ENCODE assay signal across 16 cellular contexts in genomic region chr6:106185626-106186025, GRCh38.
DNase-seq lines count a peak whose midpoint lies in the region; ATAC-seq lines count a peak whose summit lies in the region.
"Had no signal": no experiment of that assay in that cellular context is flagged by ENCODE, and none has a peak within 500 bp of the region (broad histone marks: within the 10 kb centered on the region; RNA-seq: fewer than 3 reads in every experiment).

No MANE protein-coding gene starts in this region.

- H3K9me3 Mint-ChIP-seq in activated CD4-positive, alpha-beta T cell treated with anti-CD3 and anti-CD28 coated beads for 36 hours (ENCODE audit: low read depth) = no peaks in the 10 kb centered on the region
- no peaks in the 10 kb centered on the region for H3K9me3 Mint-ChIP-seq in stimulated activated naive CD8-positive, alpha-beta T cell treated with anti-CD3 and anti-CD28 coated beads, Interleukin-15, Interleukin-2, amounts not matched to agents 100 ng/mL and 50 ng/mL, for 24 hours
- no peaks in the 10 kb centered on the region for H3K9me3 Mint-ChIP-seq in activated naive CD8-positive, alpha-beta T cell (ENCODE audit: low read depth)

- intact Hi-C loops in activated CD4-positive, alpha-beta T cell treated with anti-CD3 and anti-CD28 coated beads for 36 hours (cut with DNase I, micrococcal nuclease) = loop anchor here (1.0 to 5.0 kb wide), 5 partner anchors 21 to 337 kb away; no protein-coding TSS in a partner anchor
- intact Hi-C loops in sciatic nerve (cut with DNase I) = no loop called here

- POLR2A ChIA-PET in activated CD4-positive, alpha-beta T cell treated with anti-CD3 and anti-CD28 coated beads for 36 hours (lab: Charles Lee) = interaction anchor here (0.6 to 1.5 kb wide), 2 partner anchors 22 to 427 kb away, joined by 3 to 9 read pairs; no protein-coding TSS in a partner anchor

- DNase-seq in activated CD4-positive, alpha-beta T cell treated with anti-CD3 and anti-CD28 coated beads for 36 hours = no peak
- no peak for DNase-seq in activated CD4-positive, alpha-beta T cell treated with anti-CD3 and anti-CD28 coated beads for 4 hours
- DNase-seq in stimulated activated naive CD8-positive, alpha-beta T cell treated with anti-CD3 and anti-CD28 coated beads, Interleukin-15, Interleukin-2, amounts not matched to agents 100 U/mL and 50 U/mL, for 24 hours = no peak
- DNase-seq in sciatic nerve (ENCODE audit: low spot score) = no peak
- DNase-seq: 8988T, COR-L47, MM.1S, NCI-H1105, NCI-H187, NCI-H446 treated with DMSO at 0.1 percent for 48 hours, NCI-H748 treated with DMSO at 0.1 percent for 48 hours had no signal

- H3K36me3 Mint-ChIP-seq in activated CD4-positive, alpha-beta T cell treated with anti-CD3 and anti-CD28 coated beads for 36 hours (ENCODE audit: low read depth) = peaks cover 19% of the 10 kb centered on the region
- H3K36me3 Mint-ChIP-seq in stimulated activated naive CD8-positive, alpha-beta T cell treated with anti-CD3 and anti-CD28 coated beads, Interleukin-15, Interleukin-2, amounts not matched to agents 100 ng/mL and 50 ng/mL, for 24 hours (ENCODE audit: low read depth) = peaks cover 28% of the 10 kb centered on the region
- H3K36me3 Mint-ChIP-seq in activated naive CD8-positive, alpha-beta T cell = peaks cover 17% of the 10 kb centered on the region

- H3K4me3 Mint-ChIP-seq in activated CD4-positive, alpha-beta T cell treated with anti-CD3 and anti-CD28 coated beads for 36 hours = peak overlapping the region; percentile 15
- peak overlapping the region; percentile 15 for H3K4me3 Mint-ChIP-seq in stimulated activated naive CD8-positive, alpha-beta T cell treated with anti-CD3 and anti-CD28 coated beads, Interleukin-15, Interleukin-2, amounts not matched to agents 100 ng/mL and 50 ng/mL, for 24 hours
- H3K4me3 Mint-ChIP-seq in activated naive CD8-positive, alpha-beta T cell = no peak overlapping the region

- peak; percentile 45 for ATAC-seq in activated CD4-positive, alpha-beta T cell treated with anti-CD3 and anti-CD28 coated beads for 36 hours
- ATAC-seq in stimulated activated naive CD8-positive, alpha-beta T cell treated with anti-CD3 and anti-CD28 coated beads, Interleukin-15, Interleukin-2, amounts not matched to agents 100 U/mL and 50 U/mL, for 24 hours = no peak
- ATAC-seq in GM21825 (IDR thresholded peaks at IDR 0.05; ENCODE audit: unreplicated experiment) = no peak
- no peak for ATAC-seq in HG02840 (IDR thresholded peaks at IDR 0.05; ENCODE audit: low FRiP score, unreplicated experiment)
- ATAC-seq in sciatic nerve = no peak
- ATAC-seq: Panc1 had no signal

- H3K4me1 Mint-ChIP-seq in activated CD4-positive, alpha-beta T cell treated with anti-CD3 and anti-CD28 coated beads for 36 hours = peaks cover 71% of the 10 kb centered on the region
- peaks cover 81% of the 10 kb centered on the region for H3K4me1 Mint-ChIP-seq in stimulated activated naive CD8-positive, alpha-beta T cell treated with anti-CD3 and anti-CD28 coated beads, Interleukin-15, Interleukin-2, amounts not matched to agents 100 ng/mL and 50 ng/mL, for 24 hours (ENCODE audit: low read depth)
- H3K4me1 Mint-ChIP-seq in activated naive CD8-positive, alpha-beta T cell (ENCODE audit: low read depth) = peaks cover 45% of the 10 kb centered on the region

- CTCF ChIA-PET in activated CD4-positive, alpha-beta T cell treated with anti-CD3 and anti-CD28 coated beads for 36 hours (lab: Charles Lee) = interaction anchor here (0.5 to 2.0 kb wide), 7 partner anchors 16 to 142 kb away, joined by 3 to 7 read pairs (median 3); no protein-coding TSS in a partner anchor

- H3K27ac Mint-ChIP-seq in activated CD4-positive, alpha-beta T cell treated with anti-CD3 and anti-CD28 coated beads for 36 hours = peak overlapping the region; percentile 72
- peak overlapping the region; percentile 88 for H3K27ac Mint-ChIP-seq in stimulated activated naive CD8-positive, alpha-beta T cell treated with anti-CD3 and anti-CD28 coated beads, Interleukin-15, Interleukin-2, amounts not matched to agents 100 ng/mL and 50 ng/mL, for 24 hours
- peak overlapping the region; percentile 36 for H3K27ac Mint-ChIP-seq in activated naive CD8-positive, alpha-beta T cell

- H3K27me3 Mint-ChIP-seq in activated CD4-positive, alpha-beta T cell treated with anti-CD3 and anti-CD28 coated beads for 36 hours = no peaks in the 10 kb centered on the region
- no peaks in the 10 kb centered on the region for H3K27me3 Mint-ChIP-seq in stimulated activated naive CD8-positive, alpha-beta T cell treated with anti-CD3 and anti-CD28 coated beads, Interleukin-15, Interleukin-2, amounts not matched to agents 100 ng/mL and 50 ng/mL, for 24 hours
- no peaks in the 10 kb centered on the region for H3K27me3 Mint-ChIP-seq in activated naive CD8-positive, alpha-beta T cell

Comparison
In these comparisons a context has a peak if more than half of its experiments do, and no peak if none do; other contexts are left out.
1. H3K27ac Mint-ChIP-seq: peak in every context shown above with its lines; median percentile 88 in stimulated activated naive CD8-positive, alpha-beta T cell treated with anti-CD3 and anti-CD28 coated beads, Interleukin-15, Interleukin-2, amounts not matched to agents 100 ng/mL and 50 ng/mL, for 24 hours; 72 in activated CD4-positive, alpha-beta T cell treated with anti-CD3 and anti-CD28 coated beads for 36 hours; 36 in activated naive CD8-positive, alpha-beta T cell.